ENCODE assay signal across 12 cellular contexts in genomic region chr10:4651404-4652037, GRCh38.
DNase-seq lines count a peak whose midpoint lies in the region; ATAC-seq, FAIRE-seq and TF ChIP-seq lines count a peak whose summit lies in the region.
"Had no signal": no experiment of that assay in that cellular context is flagged by ENCODE, and none has a peak within 500 bp of the region (broad histone marks: within the 10 kb centered on the region; RNA-seq: fewer than 3 reads in every experiment).

No MANE protein-coding gene starts in this region.

- H3K9ac ChIP-seq in GM23248, result no peak overlapping the region; the same call in 1 of the 2 replicates

- H4K20me1 ChIP-seq in GM23248 (ENCODE audit: insufficient read depth), result no peaks in the 10 kb centered on the region

- H3K27me3 ChIP-seq in GM23248 (replicated peaks; ENCODE audit: insufficient read depth) (no peaks in the 10 kb centered on the region), bronchial epithelial cell (ENCODE audit: control insufficient read depth, insufficient read depth, low read length) (no peaks in the 10 kb centered on the region), ovary (no peaks in the 10 kb centered on the region)
- H3K27me3 ChIP-seq: esophagus muscularis mucosa had no signal

- H3K4me1 Mint-ChIP-seq in osteocyte (ENCODE audit: unreplicated experiment), result peaks cover 72% of the 10 kb centered on the region

- 99 to 100% methylated on average over 5 of the region's 5 CpGs for WGBS in GM23248 (ENCODE audit: low coverage in 1 of 2, low lambda C conversion rate in 2 of 2, missing lambda C conversion rate in 2 of 2), 2 experiments
- WGBS in ovary, 3 donors, result 96 to 98% (median 97%) methylated on average over 5 of the region's 5 CpGs

- no peaks in the 10 kb centered on the region for H3K9me3 Mint-ChIP-seq in osteocyte (ENCODE audit: unreplicated experiment)

- no peak overlapping the region for H3K4me3 ChIP-seq in GM23248
- H3K4me3 ChIP-seq in bronchial epithelial cell (ENCODE audit: low read depth, low read length), result no peak overlapping the region
- no peak overlapping the region for H3K4me3 ChIP-seq in ovary
- H3K4me3 ChIP-seq: esophagus muscularis mucosa had no signal

- H3K36me3 ChIP-seq in GM23248 (ENCODE audit: low read depth) (no peaks in the 10 kb centered on the region), bronchial epithelial cell (ENCODE audit: control insufficient read depth, insufficient read depth, low read length) (no peaks in the 10 kb centered on the region), ovary (no peaks in the 10 kb centered on the region)
- H3K36me3 ChIP-seq: esophagus muscularis mucosa had no signal

- no peak overlapping the region for H3K27ac ChIP-seq in GM23248
- H3K27ac ChIP-seq in ovary, result no peak overlapping the region

- peak; percentile 20 for DNase-seq in GM23248
- peak; percentile 19 for DNase-seq in NCI-H345 treated with DMSO at 0.1 percent for 48 hours (lab: John Stamatoyannopoulos, UW; ENCODE audit: unreplicated experiment)
- peak; percentile 83 for DNase-seq in bronchial epithelial cell (ENCODE audit: low read depth)
- no peak for DNase-seq in ovary
- no peak for DNase-seq in osteocyte (ENCODE audit: extremely low spot score, unreplicated experiment)
- no peak for DNase-seq in globus pallidus (ENCODE audit: low spot score)
- DNase-seq: activated gamma-delta T cell, GDM1, KG1 had no signal

- H3K27ac Mint-ChIP-seq in osteocyte (ENCODE audit: unreplicated experiment), result no peak overlapping the region

- H3K79me2 ChIP-seq in GM23248 (ENCODE audit: insufficient read depth), result no peaks in the 10 kb centered on the region

- no peak for FAIRE-seq in bronchial epithelial cell (lab: Jason Lieb, UNC)

- no peaks in the 10 kb centered on the region for H3K36me3 Mint-ChIP-seq in osteocyte (ENCODE audit: unreplicated experiment)

- intact Hi-C loops in ovary (cut with DNase I), result loop anchor here in 3 of 4 donors (10.0 kb wide), 3 partner anchors 867 to 1417 kb away; partner anchors contain the start of gene KLF6 (in 1 of the 3)

- no peak for TF ChIP-seq CTCF in bronchial epithelial cell (IDR thresholded peaks at IDR 0.05; ENCODE audit: insufficient read depth, low read length, severe bottlenecking)
- TF ChIP-seq CTCF in ovary (IDR thresholded peaks at IDR 0.05), result no peak
- no peak for TF ChIP-seq CTCF in osteocyte (IDR thresholded peaks at IDR 0.05)

- no peaks in the 10 kb centered on the region for H3K27me3 Mint-ChIP-seq in osteocyte (ENCODE audit: unreplicated experiment)

- H3K4me3 Mint-ChIP-seq in osteocyte (ENCODE audit: unreplicated experiment), result no peak overlapping the region

- H3K9me2 ChIP-seq in GM23248 (ENCODE audit: insufficient read depth), result no peaks in the 10 kb centered on the region

- no peaks in the 10 kb centered on the region for H3K9me3 ChIP-seq in GM23248 (ENCODE audit: low read depth)
- no peaks in the 10 kb centered on the region for H3K9me3 ChIP-seq in ovary
- H3K9me3 ChIP-seq: esophagus muscularis mucosa had no signal

- H2AFZ ChIP-seq in GM23248, result no peak overlapping the region

- peaks cover 12% of the 10 kb centered on the region; the same call in 1 of the 2 replicates for H3F3A ChIP-seq in GM23248 (ENCODE audit: insufficient read depth)

- peaks cover 15% of the 10 kb centered on the region for H3K4me1 ChIP-seq in GM23248 (ENCODE audit: insufficient read depth)
- H3K4me1 ChIP-seq in ovary (ENCODE audit: insufficient read depth), result peaks cover 2% of the 10 kb centered on the region

- H3K4me2 ChIP-seq in GM23248 (ENCODE audit: unreplicated experiment), result no peak overlapping the region

- in situ Hi-C loops in GM23248 (cut with MboI), result loop anchor here (25.0 kb wide), 2 partner anchors 839 to 1414 kb away; no protein-coding TSS in a partner anchor

- no peak for TF ChIP-seq EP300 in ovary (IDR thresholded peaks at IDR 0.05)

- ATAC-seq in GM18520 (IDR thresholded peaks at IDR 0.05; ENCODE audit: unreplicated experiment) (peak; percentile 38), HG03565 (IDR thresholded peaks at IDR 0.05; ENCODE audit: unreplicated experiment) (no peak)

- TF ChIP-seq POLR2A in ovary (IDR thresholded peaks at IDR 0.05), result no peak

Comparison
In these comparisons a context has a peak if more than half of its experiments do, and no peak if none do; other contexts are left out.
1. DNase-seq: peak in GM23248 (single experiment), NCI-H345 treated with DMSO at 0.1 percent for 48 hours (single experiment) and bronchial epithelial cell (single experiment); none in ovary (0 of 5), osteocyte (single experiment) and globus pallidus (single experiment).